In the genomic region with DNA sequence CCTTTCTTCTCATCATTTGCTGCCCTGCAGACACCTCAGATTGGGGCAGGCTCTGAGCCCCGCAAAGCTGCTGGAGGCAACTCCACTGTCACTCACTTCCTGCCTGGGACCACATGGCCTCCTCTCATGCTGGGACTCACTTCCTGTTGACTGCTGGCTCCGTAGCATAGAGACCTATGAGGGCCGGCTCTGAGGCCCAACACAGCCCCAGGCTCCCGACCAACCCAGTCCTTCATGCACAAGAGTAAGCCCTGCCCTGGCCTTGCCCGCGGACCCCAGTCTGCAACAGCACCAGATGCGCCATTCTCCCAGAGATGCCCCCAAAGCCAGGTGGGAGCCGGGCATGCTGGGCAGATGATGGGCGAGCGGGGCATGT, we compare ENCODE assay signal across 9 cellular contexts. TPM values are rescaled to one million over a fixed set of nuclear protein-coding genes. Genes with fewer than 3 reads are reported as not detected.
DNase-seq lines count a peak whose midpoint lies in the region; ATAC-seq and TF ChIP-seq lines count a peak whose summit lies in the region.
"Had no signal": no experiment of that assay in that cellular context is flagged by ENCODE, and none has a peak within 500 bp of the region (broad histone marks: within the 10 kb centered on the region; RNA-seq: fewer than 3 reads in every experiment).

No MANE protein-coding gene starts in this region.

- H3K27me3 ChIP-seq in dorsolateral prefrontal cortex = no peaks in the 10 kb centered on the region

- peak overlapping the region in 54 of 59 donors; percentile 5 to 80 (median 66) for H3K27ac ChIP-seq in dorsolateral prefrontal cortex
- H3K27ac ChIP-seq: thoracic aorta had no signal

- no peak overlapping the region for H3K4me3 ChIP-seq in dorsolateral prefrontal cortex
- H3K4me3 ChIP-seq: thoracic aorta had no signal

- POLR2A ChIA-PET in activated B cell treated with CpG ODN at 0.5 μM for 24 hours (lab: Charles Lee) = interaction anchor here (0.6 to 2.9 kb wide), 3 partner anchors 12 to 167 kb away, joined by 3 to 13 read pairs (median 3); no protein-coding TSS in a partner anchor

- peaks cover 34% of the 10 kb centered on the region for H3K4me1 Mint-ChIP-seq in activated B cell treated with CpG ODN at 0.5 μM for 24 hours
- peaks cover 4% of the 10 kb centered on the region for H3K4me1 Mint-ChIP-seq in glutamatergic neuron (ENCODE audit: low read depth, unreplicated experiment)

- in situ Hi-C loops in GM13977 (cut with MboI; ENCODE audit: low pct_unique_long_range_greater_than_20kb, low sequenced_read_pairs, unreplicated experiment) = no loop called here

- H3K4me3 Mint-ChIP-seq in activated B cell treated with CpG ODN at 0.5 μM for 24 hours (peak overlapping the region; percentile 52), glutamatergic neuron (ENCODE audit: unreplicated experiment) (no peak overlapping the region)

- H3K9me3 Mint-ChIP-seq in activated B cell treated with CpG ODN at 0.5 μM for 24 hours (no peaks in the 10 kb centered on the region), glutamatergic neuron (ENCODE audit: unreplicated experiment) (peaks cover 1% of the 10 kb centered on the region)

- peak; percentile 73 for DNase-seq in GM13977 (ENCODE audit: low spot score)
- DNase-seq in activated B cell treated with CpG ODN at 0.5 μM for 24 hours = no peak
- no peak for DNase-seq in dorsolateral prefrontal cortex
- DNase-seq in stimulated activated CD4-positive, alpha-beta T cell treated with anti-CD3 and anti-CD28 coated beads, TNF-alpha, amount 100 ng/mL, for 1 hour (ENCODE audit: low read depth in 3 of 3, low spot score in 1 of 3) = peak; percentile 36 to 48 (median 42)
- DNase-seq in glutamatergic neuron = no peak
- no peak for DNase-seq in NCI-H2029 (lab: John Stamatoyannopoulos, UW)

- H3K27ac Mint-ChIP-seq in activated B cell treated with CpG ODN at 0.5 μM for 24 hours (no peak overlapping the region), glutamatergic neuron (ENCODE audit: unreplicated experiment) (no peak overlapping the region)

- intact Hi-C loops in activated B cell treated with CpG ODN at 0.5 μM for 24 hours (cut with micrococcal nuclease) = no loop called here
- intact Hi-C loops in dorsolateral prefrontal cortex (cut with DNase I) = no loop called here

- peak; percentile 73 for ATAC-seq in HG03066 (IDR thresholded peaks at IDR 0.05; ENCODE audit: low read depth, unreplicated experiment)
- peak; percentile 87 for ATAC-seq in activated B cell treated with CpG ODN at 0.5 μM for 24 hours (ENCODE audit: low read depth)
- ATAC-seq in GM18519 (IDR thresholded peaks at IDR 0.05; ENCODE audit: low FRiP score, unreplicated experiment) = no peak

- TF ChIP-seq CTCF in GM13977 (IDR thresholded peaks at IDR 0.05; ENCODE audit: extremely low read depth, insufficient read depth, missing control alignments) (no peak), activated B cell treated with CpG ODN at 0.5 μM for 24 hours (IDR thresholded peaks at IDR 0.05) (no peak), dorsolateral prefrontal cortex (IDR thresholded peaks at IDR 0.05 in 54 of 56, conservative IDR thresholded peaks at IDR 0.05 in 2 of 56; ENCODE audit: low read depth in 1 of 56, partially characterized antibody in 56 of 56) (no peak), glutamatergic neuron (IDR thresholded peaks at IDR 0.05; ENCODE audit: partially characterized antibody, unreplicated experiment) (no peak)

- H3K27me3 Mint-ChIP-seq in activated B cell treated with CpG ODN at 0.5 μM for 24 hours (no peaks in the 10 kb centered on the region), glutamatergic neuron (ENCODE audit: unreplicated experiment) (peaks cover 5% of the 10 kb centered on the region)

- H3K36me3 Mint-ChIP-seq in activated B cell treated with CpG ODN at 0.5 μM for 24 hours (ENCODE audit: low read depth) = peaks cover 16% of the 10 kb centered on the region
- H3K36me3 Mint-ChIP-seq in glutamatergic neuron (ENCODE audit: unreplicated experiment) = no peaks in the 10 kb centered on the region

- CTCF ChIA-PET in activated B cell treated with CpG ODN at 0.5 μM for 24 hours (lab: Charles Lee) = no interaction called here

RNA-seq across cellular contexts. Expression of gene DNMT3A, which starts 55.7 kb away (rescaled TPM):
- total RNA-seq in activated B cell treated with CpG ODN at 0.5 μM for 24 hours = 45.0 and 49.9 TPM in 2 replicates
- 10 to 100 TPM; 37.2 to 80.0 (median 54.1) TPM for total RNA-seq in dorsolateral prefrontal cortex
- total RNA-seq in glutamatergic neuron (ENCODE audit: unreplicated experiment) = 175 TPM

Comparison
In these comparisons a context has a peak if more than half of its experiments do, and no peak if none do; other contexts are left out.
1. DNase-seq: peak in GM13977 (single experiment) and stimulated activated CD4-positive, alpha-beta T cell treated with anti-CD3 and anti-CD28 coated beads, TNF-alpha, amount 100 ng/mL, for 1 hour (3 of 3); none in activated B cell treated with CpG ODN at 0.5 μM for 24 hours (single experiment), dorsolateral prefrontal cortex (0 of 10), glutamatergic neuron (single experiment) and NCI-H2029 (single experiment).